ENCODE assay signal across 1 cellular context in genomic region chr1:22508329-22508728, GRCh38.
A peak's percentile ranks its signal among the peaks of the same experiment; 100 is the strongest.
TF ChIP-seq lines count a peak whose summit lies in the region.

No MANE protein-coding gene starts in this region.

TF ChIP-seq in HEK293, 187 proteins besides CTCF, POLR2A, EP300 and RAD21 (continued from another document):
- no peak for TF ChIP-seq ZSCAN4 (tag by site-specific recombination; IDR thresholded peaks at IDR 0.05)
- TF ChIP-seq ZBTB44 (tag by site-specific recombination; IDR thresholded peaks at IDR 0.05) = peak; percentile 60; the same call in 1 of the 2 replicates
- TF ChIP-seq ZNF302 (tag by site-specific recombination; IDR thresholded peaks at IDR 0.05; ENCODE audit: low read depth) = no peak
